In the genomic region with DNA sequence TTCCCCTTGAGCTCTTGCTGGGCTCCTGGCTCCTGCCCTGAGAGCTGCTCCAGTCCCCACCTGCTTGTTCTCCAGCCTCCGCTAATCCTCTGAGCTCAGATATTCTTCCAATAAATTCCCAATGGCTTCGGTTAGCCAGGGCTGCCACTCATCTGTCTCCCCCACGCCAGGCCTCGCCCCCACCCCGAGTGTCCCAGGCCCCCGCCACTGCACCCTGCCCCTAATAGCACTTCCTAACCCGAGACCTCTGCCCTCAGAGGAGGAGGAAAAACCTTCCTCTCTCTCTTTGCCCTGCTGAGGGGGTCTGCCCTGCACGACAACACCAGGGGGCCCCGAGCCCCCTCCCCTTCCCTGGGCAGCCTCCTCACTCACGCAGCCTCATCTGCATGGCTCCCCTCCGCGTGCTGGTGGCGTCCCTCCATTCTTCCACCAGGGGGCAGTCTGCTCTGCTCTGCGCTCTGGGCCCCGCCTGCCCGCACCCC, we compare ENCODE assay signal across 7 cellular contexts. TPM values are rescaled to one million over a fixed set of nuclear protein-coding genes. Genes with fewer than 3 reads are reported as not detected.
A peak's percentile ranks its signal among the peaks of the same experiment; 100 is the strongest.
DNase-seq lines count a peak whose midpoint lies in the region; ATAC-seq and TF ChIP-seq lines count a peak whose summit lies in the region.
"Had no signal": no experiment of that assay in that cellular context is flagged by ENCODE, and none has a peak within 500 bp of the region (broad histone marks: within the 10 kb centered on the region; RNA-seq: fewer than 3 reads in every experiment).

No MANE protein-coding gene starts in this region.

- TF ChIP-seq CTCF in progenitor cell of endocrine pancreas (IDR thresholded peaks at IDR 0.05; ENCODE audit: unreplicated experiment): peak; percentile 49

- peaks cover 1% of the 10 kb centered on the region for H3K36me3 Mint-ChIP-seq in central memory CD8-positive, alpha-beta T cell (ENCODE audit: insufficient read depth)
- H3K36me3 Mint-ChIP-seq in progenitor cell of endocrine pancreas (ENCODE audit: insufficient read depth): no peaks in the 10 kb centered on the region

- no peaks in the 10 kb centered on the region for H3K9me3 Mint-ChIP-seq in central memory CD8-positive, alpha-beta T cell
- H3K9me3 Mint-ChIP-seq in progenitor cell of endocrine pancreas (ENCODE audit: low read depth): peaks cover 7% of the 10 kb centered on the region

- peaks cover 14% of the 10 kb centered on the region for H3K4me1 Mint-ChIP-seq in central memory CD8-positive, alpha-beta T cell
- peaks cover 1% of the 10 kb centered on the region for H3K4me1 Mint-ChIP-seq in progenitor cell of endocrine pancreas (ENCODE audit: low read depth)

- no peak overlapping the region for H3K27ac Mint-ChIP-seq in central memory CD8-positive, alpha-beta T cell (ENCODE audit: low read depth)
- H3K27ac Mint-ChIP-seq in progenitor cell of endocrine pancreas: no peak overlapping the region

- peaks cover 20% of the 10 kb centered on the region for H3K27me3 Mint-ChIP-seq in central memory CD8-positive, alpha-beta T cell
- peaks cover 3% of the 10 kb centered on the region for H3K27me3 Mint-ChIP-seq in progenitor cell of endocrine pancreas

- peak; percentile 58 for ATAC-seq in central memory CD8-positive, alpha-beta T cell (replicated peaks; ENCODE audit: extremely low read depth, poor library complexity, severe bottlenecking)
- ATAC-seq in HG03354 (IDR thresholded peaks at IDR 0.05; ENCODE audit: poor library complexity, severe bottlenecking, unreplicated experiment): no peak
- ATAC-seq: right cardiac atrium had no signal

- DNase-seq in COLO829 (ENCODE audit: low spot score): peak; percentile 61
- DNase-seq in NCI-H2171 treated with DMSO at 0.1 percent for 48 hours (lab: John Stamatoyannopoulos, UW): peak; percentile 63
- DNase-seq in central memory CD8-positive, alpha-beta T cell (ENCODE audit: low spot score in 2 of 2): no peak
- no peak for DNase-seq in progenitor cell of endocrine pancreas (ENCODE audit: low spot score, unreplicated experiment)
- DNase-seq in G401 (ENCODE audit: low spot score): no peak

- no peak overlapping the region for H3K4me3 Mint-ChIP-seq in central memory CD8-positive, alpha-beta T cell
- H3K4me3 Mint-ChIP-seq in progenitor cell of endocrine pancreas (ENCODE audit: low read depth): no peak overlapping the region

- in situ Hi-C loops in G401 (cut with HindIII; ENCODE audit: low sequenced_read_pairs): no loop called here

RNA-seq across cellular contexts. Expression of gene LCN15, which starts 5.4 kb away (rescaled TPM):
- total RNA-seq in progenitor cell of endocrine pancreas: not detected in 2 replicates
- not detected in 2 replicates for total RNA-seq in G401 (2014; rRNA removed; shearing (Covaris generic))

RNA-seq across cellular contexts. Expression of gene LCN8, which starts 11.7 kb away (rescaled TPM):
- total RNA-seq in progenitor cell of endocrine pancreas: not detected in 2 replicates
- total RNA-seq in G401 (2014; rRNA removed; shearing (Covaris generic)): not detected in 2 replicates
- total RNA-seq: right cardiac atrium had no signal

RNA-seq across cellular contexts. Expression of gene TMEM141, which starts 21.4 kb away (rescaled TPM):
- total RNA-seq in progenitor cell of endocrine pancreas: 57.8 and 62.2 TPM in 2 replicates
- total RNA-seq in G401 (2014; rRNA removed; shearing (Covaris generic)): 60.8 and 107 TPM in 2 replicates

RNA-seq across cellular contexts. Expression of gene LCN6, which starts 21.4 kb away (rescaled TPM):
- total RNA-seq in progenitor cell of endocrine pancreas: not detected in 2 replicates
- total RNA-seq in G401 (2014; rRNA removed; shearing (Covaris generic)): not detected in 2 replicates

RNA-seq across cellular contexts. Expression of gene CCDC183, which starts 26.4 kb away (rescaled TPM):
- 9.0 and 9.5 TPM in 2 replicates for total RNA-seq in progenitor cell of endocrine pancreas
- not detected in 2 replicates for total RNA-seq in G401 (2014; rRNA removed; shearing (Covaris generic))

Comparison
In these comparisons a context has a peak if more than half of its experiments do, and no peak if none do; other contexts are left out.
1. DNase-seq: peak in COLO829 (single experiment) and NCI-H2171 treated with DMSO at 0.1 percent for 48 hours (single experiment); none in central memory CD8-positive, alpha-beta T cell (0 of 2), progenitor cell of endocrine pancreas (single experiment) and G401 (single experiment).